Comparison of ENCODE assay signal across 7 cellular contexts in the genomic region with DNA sequence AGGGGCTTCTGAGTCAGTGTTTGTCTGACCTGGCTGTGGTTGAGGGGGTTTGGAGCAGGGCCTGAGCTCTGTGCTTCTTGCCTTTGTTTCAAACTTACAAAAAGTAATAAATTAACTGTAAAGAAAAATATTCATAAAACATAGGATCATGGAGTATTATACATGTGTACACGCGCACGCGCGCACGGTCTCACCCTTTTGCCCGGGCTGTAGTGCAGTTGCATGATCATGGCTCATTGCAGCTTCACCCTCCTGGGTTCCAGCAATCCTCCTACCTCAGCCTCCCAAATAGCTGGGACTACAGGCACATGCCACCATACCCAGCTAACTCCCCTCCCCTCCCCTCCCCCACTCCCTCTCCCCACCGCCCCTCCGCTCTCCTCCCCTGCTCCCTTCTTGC.
"Had no signal": no experiment of that assay in that cellular context is flagged by ENCODE, and none has a peak within 500 bp of the region (broad histone marks: within the 10 kb centered on the region; RNA-seq: fewer than 3 reads in every experiment).

No MANE protein-coding gene starts in this region.

- DNase-seq: GM23248, GOT3, H7, H9, HCEC 1CT, HFFc6 had no signal

- H3K27ac Mint-ChIP-seq: GM23338, HFFc6 had no signal

- H3K9me3 Mint-ChIP-seq: GM23338, H9, HFFc6 had no signal

- H3K4me3 Mint-ChIP-seq: GM23338, H9, HFFc6 had no signal

- H3K4me1 Mint-ChIP-seq: GM23338 had no signal
